ENCODE assay signal across 9 cellular contexts in the genomic region with DNA sequence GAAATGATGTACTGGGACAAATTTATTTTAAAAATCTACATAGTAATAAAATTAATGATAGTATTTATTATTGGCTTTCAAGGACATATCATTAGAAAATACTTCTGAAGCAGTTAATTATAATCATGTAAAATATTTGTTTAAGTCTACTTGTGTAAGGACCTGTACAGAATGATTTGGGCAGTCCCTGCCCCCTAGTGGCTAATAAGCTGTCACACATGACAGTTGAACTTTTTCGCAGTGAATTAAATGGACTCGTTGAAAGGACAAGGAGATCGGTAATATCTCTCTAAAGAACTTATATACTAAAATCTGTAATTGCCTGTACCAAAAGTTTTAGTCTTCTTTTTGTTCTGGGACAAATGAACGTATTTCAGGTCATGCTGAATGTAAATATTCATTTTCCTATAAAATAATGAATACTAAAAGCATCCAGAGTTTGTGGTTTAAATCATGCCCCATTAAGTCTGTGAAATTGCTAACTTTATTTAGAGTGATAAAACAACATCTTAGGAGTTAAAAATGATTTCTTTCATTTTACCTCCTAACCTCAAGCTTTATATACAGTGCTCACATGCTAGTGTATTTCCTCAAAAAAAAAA. TPM values are rescaled to one million over a fixed set of nuclear protein-coding genes. Genes with fewer than 3 reads are reported as not detected.
A peak's percentile ranks its signal among the peaks of the same experiment; 100 is the strongest.
DNase-seq lines count a peak whose midpoint lies in the region; ATAC-seq, FAIRE-seq and TF ChIP-seq lines count a peak whose summit lies in the region.
"Had no signal": no experiment of that assay in that cellular context is flagged by ENCODE, and none has a peak within 500 bp of the region (broad histone marks: within the 10 kb centered on the region; RNA-seq: fewer than 3 reads in every experiment).

No MANE protein-coding gene starts in this region.

- peak; percentile 95 for TF ChIP-seq CTCF in D721Med (IDR thresholded peaks at IDR 0.05; ENCODE audit: insufficient read depth, missing control alignments)
- peak; percentile 91 for TF ChIP-seq CTCF in VCaP (conservative IDR thresholded peaks at IDR 0.05)
- peak; percentile 91 for TF ChIP-seq CTCF in foreskin keratinocyte (conservative IDR thresholded peaks at IDR 0.05)
- peak; percentile 55 for TF ChIP-seq CTCF in parathyroid adenoma (IDR thresholded peaks at IDR 0.05)

- DNase-seq in D721Med (ENCODE audit: insufficient read length, low spot score) (no peak), NCI-H2107 treated with DMSO at 0.1 percent for 48 hours (lab: John Stamatoyannopoulos, UW; ENCODE audit: unreplicated experiment) (peak; percentile 48), foreskin keratinocyte (peak in 1 of 2 donors; percentile 57)
- DNase-seq in activated CD4-positive, CD25-positive, alpha-beta regulatory T cell (lab: John Stamatoyannopoulos, UW), result no peak

- H3K4me3 ChIP-seq in parathyroid adenoma (ENCODE audit: low read depth, low read length), result no peak overlapping the region

- peak; percentile 92 for ATAC-seq in GM18907 (IDR thresholded peaks at IDR 0.05; ENCODE audit: unreplicated experiment)
- peak; percentile 88 for ATAC-seq in HG03066 (IDR thresholded peaks at IDR 0.05; ENCODE audit: low read depth, unreplicated experiment)
- ATAC-seq in foreskin keratinocyte, result peak; percentile 75

- peaks cover 26% of the 10 kb centered on the region for H3K4me1 ChIP-seq in foreskin keratinocyte
- H3K4me1 ChIP-seq in parathyroid adenoma, result no peaks in the 10 kb centered on the region

- H3K36me3 ChIP-seq in parathyroid adenoma (ENCODE audit: control insufficient read depth, insufficient read depth, low read length), result no peaks in the 10 kb centered on the region

- H3K27ac ChIP-seq in VCaP (no peak overlapping the region), foreskin keratinocyte (peak overlapping the region; percentile 19), parathyroid adenoma (no peak overlapping the region)

- H2AFZ ChIP-seq in parathyroid adenoma, result no peak overlapping the region

- H3K4me2 ChIP-seq in parathyroid adenoma (ENCODE audit: low read length), result no peak overlapping the region

- no peaks in the 10 kb centered on the region for H3K27me3 ChIP-seq in foreskin keratinocyte
- no peaks in the 10 kb centered on the region for H3K27me3 ChIP-seq in parathyroid adenoma (ENCODE audit: control insufficient read depth, insufficient read depth, low read length)

- no peaks in the 10 kb centered on the region for H3K79me2 ChIP-seq in parathyroid adenoma

- peak; percentile 69 for FAIRE-seq in D721Med (lab: Jason Lieb, UNC)

- no peaks in the 10 kb centered on the region for H3K9me3 ChIP-seq in parathyroid adenoma (ENCODE audit: control insufficient read depth, low read length)

- H3K9ac ChIP-seq in parathyroid adenoma, result no peak overlapping the region

RNA-seq across cellular contexts. Expression of a gene that starts 13.6 kb away (rescaled TPM):
- 24.9 and 30.1 TPM in 2 replicates for total RNA-seq in foreskin keratinocyte
- polyA plus RNA-seq in foreskin keratinocyte, result 10.3 TPM in 2 replicates

RNA-seq across cellular contexts. Expression of a gene that starts 47.5 kb away (rescaled TPM):
- total RNA-seq in foreskin keratinocyte, result not detected in 2 replicates
- polyA plus RNA-seq in foreskin keratinocyte, result not detected in 2 replicates
- polyA plus RNA-seq: thymus had no signal
